Comparison of ENCODE assay signal across 18 cellular contexts in the genomic region with DNA sequence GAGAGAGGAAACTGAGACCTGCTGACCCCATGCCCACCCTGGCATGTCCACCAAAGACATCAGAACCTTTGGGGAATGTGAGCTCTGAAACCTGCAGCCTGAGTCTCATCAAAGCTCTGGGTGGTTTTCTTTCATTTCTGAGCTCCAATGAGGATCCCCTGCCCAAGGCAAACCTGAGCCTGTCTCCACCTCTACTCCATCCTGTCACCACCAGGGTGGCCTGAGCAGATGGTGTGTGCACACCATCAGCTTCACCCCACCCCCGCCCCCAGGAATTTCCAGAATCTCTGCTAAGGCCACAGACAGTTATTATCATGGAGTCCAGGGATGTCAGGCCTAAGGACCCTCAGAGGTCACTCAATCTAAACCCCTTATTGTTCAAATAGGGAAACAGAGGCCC. TPM values are rescaled to one million over a fixed set of nuclear protein-coding genes. Genes with fewer than 3 reads are reported as not detected.
DNase-seq lines count a peak whose midpoint lies in the region; ATAC-seq and TF ChIP-seq lines count a peak whose summit lies in the region.
"Had no signal": no experiment of that assay in that cellular context is flagged by ENCODE, and none has a peak within 500 bp of the region (broad histone marks: within the 10 kb centered on the region; RNA-seq: fewer than 3 reads in every experiment).

No MANE protein-coding gene starts in this region.

- H3K79me2 ChIP-seq in mesendoderm (ENCODE audit: control insufficient read depth, insufficient read depth, low read length), result no peaks in the 10 kb centered on the region
- H3K79me2 ChIP-seq: parathyroid adenoma had no signal

- no peaks in the 10 kb centered on the region for H3K9me3 ChIP-seq in BLaER1

- no CpG with 5 or more reads among the region's 1 CpG for WGBS in mesendoderm (ENCODE audit: extremely low coverage, insufficient coverage, low lambda C conversion rate)

- peaks cover 48% of the 10 kb centered on the region for H3K4me1 ChIP-seq in BLaER1
- no peaks in the 10 kb centered on the region for H3K4me1 ChIP-seq in mesendoderm (ENCODE audit: control insufficient read depth, low read depth, low read length)

- H3K4me2 ChIP-seq in BLaER1 (peak overlapping the region; percentile 72), mesendoderm (ENCODE audit: low read length) (no peak overlapping the region)

- no peak overlapping the region for H2BK120ac ChIP-seq in mesendoderm (ENCODE audit: low read depth, low read length)

- no peak overlapping the region for H3K9ac ChIP-seq in BLaER1
- no peak overlapping the region for H3K9ac ChIP-seq in mesendoderm (ENCODE audit: low read length)
- H3K9ac ChIP-seq: parathyroid adenoma had no signal

- H3K4me3 ChIP-seq in BLaER1 (no peak overlapping the region), mesendoderm (ENCODE audit: low read length) (no peak overlapping the region)

- H3K27ac ChIP-seq in BLaER1 (peak overlapping the region; percentile 54; the same call in 1 of the 2 replicates), mesendoderm (ENCODE audit: low read depth, low read length) (no peak overlapping the region)
- H3K27ac ChIP-seq: epithelial cell of prostate, parathyroid adenoma, RWPE1 had no signal

- H3K4me3 Mint-ChIP-seq in activated T-helper 17 cell treated with anti-CD3 and anti-CD28 coated beads, Interleukin-2, amount 50 U/mL, for 72 hours, result peak overlapping the region; percentile 66
- H3K4me3 Mint-ChIP-seq in type B pancreatic cell (no peak overlapping the region), HFFc6 (no peak overlapping the region)
- H3K4me3 Mint-ChIP-seq: CD4-positive, CD25-positive, alpha-beta regulatory T cell had no signal

- H3K4me1 Mint-ChIP-seq in activated T-helper 17 cell treated with anti-CD3 and anti-CD28 coated beads, Interleukin-2, amount 50 U/mL, for 72 hours, result peaks cover 19% of the 10 kb centered on the region
- peaks cover 6% of the 10 kb centered on the region for H3K4me1 Mint-ChIP-seq in type B pancreatic cell (ENCODE audit: unreplicated experiment)
- H3K4me1 Mint-ChIP-seq in HFFc6 (ENCODE audit: low read depth), result peaks cover 40% of the 10 kb centered on the region

- H3K36me3 Mint-ChIP-seq in activated T-helper 17 cell treated with anti-CD3 and anti-CD28 coated beads, Interleukin-2, amount 50 U/mL, for 72 hours (ENCODE audit: low read depth), result peaks cover 6% of the 10 kb centered on the region
- no peaks in the 10 kb centered on the region for H3K36me3 Mint-ChIP-seq in type B pancreatic cell
- H3K36me3 Mint-ChIP-seq in HFFc6 (ENCODE audit: low read depth), result 0 out of 2 replicates have a peak, but pooled peaks cover 4% of the 10 kb centered on the region
- H3K36me3 Mint-ChIP-seq: CD4-positive, CD25-positive, alpha-beta regulatory T cell had no signal

- H3K36me3 ChIP-seq in BLaER1 (no peaks in the 10 kb centered on the region), mesendoderm (ENCODE audit: control insufficient read depth, insufficient read depth, low read length) (no peaks in the 10 kb centered on the region)

- no peaks in the 10 kb centered on the region for H3K27me3 Mint-ChIP-seq in activated T-helper 17 cell treated with anti-CD3 and anti-CD28 coated beads, Interleukin-2, amount 50 U/mL, for 72 hours
- H3K27me3 Mint-ChIP-seq in type B pancreatic cell (peaks cover 4% of the 10 kb centered on the region), HFFc6 (ENCODE audit: insufficient read depth) (peaks cover 9% of the 10 kb centered on the region)

- no peak overlapping the region for H4K8ac ChIP-seq in mesendoderm (ENCODE audit: low read depth, low read length)

- no peak overlapping the region for H3K23ac ChIP-seq in mesendoderm (ENCODE audit: low read length)

- DNase-seq in GM03348 (ENCODE audit: low spot score), result peak; percentile 39
- peak; percentile 64 for DNase-seq in mesendoderm
- DNase-seq in type B pancreatic cell (ENCODE audit: extremely low spot score, unreplicated experiment), result no peak
- DNase-seq in HFFc6, result no peak
- DNase-seq in Ammon's horn (ENCODE audit: low spot score), result no peak
- DNase-seq in stimulated activated naive CD4-positive, alpha-beta T cell treated with Interleukin-2 at 50 U/mL for 16 hours (lab: John Stamatoyannopoulos, UW), result no peak
- DNase-seq: activated CD4-positive, alpha-beta T cell treated with anti-CD3 and anti-CD28 coated beads for 1 hour; CD4-positive, CD25-positive, alpha-beta regulatory T cell; head of caudate nucleus; kidney; NCI-H2081; NCI-H748 treated with DMSO at 0.1 percent for 48 hours; stimulated activated CD4-positive, alpha-beta T cell treated with anti-CD3 and anti-CD28 coated beads, Interleukin-12 subunit alpha, Interleukin-12 subunit beta, amount 100 ng/mL, for 4 hours had no signal

- no peak overlapping the region for H3K4ac ChIP-seq in mesendoderm (ENCODE audit: low read depth, low read length)

- TF ChIP-seq CTCF in type B pancreatic cell (conservative IDR thresholded peaks at IDR 0.05) (no peak), HFFc6 (IDR thresholded peaks at IDR 0.05) (no peak)

- no peak for ATAC-seq in activated T-helper 17 cell treated with anti-CD3 and anti-CD28 coated beads, Interleukin-2, amount 50 U/mL, for 72 hours (replicated peaks)

- no peaks in the 10 kb centered on the region for H3K79me1 ChIP-seq in mesendoderm (ENCODE audit: low read length)

- no peak overlapping the region for H2BK15ac ChIP-seq in mesendoderm (replicated peaks; ENCODE audit: low read depth)

- H4K5ac ChIP-seq in mesendoderm (ENCODE audit: low read length), result no peak overlapping the region

- H4K20me1 ChIP-seq in BLaER1, result no peaks in the 10 kb centered on the region

- no peaks in the 10 kb centered on the region for H3K9me3 Mint-ChIP-seq in activated T-helper 17 cell treated with anti-CD3 and anti-CD28 coated beads, Interleukin-2, amount 50 U/mL, for 72 hours
- H3K9me3 Mint-ChIP-seq in type B pancreatic cell, result no peaks in the 10 kb centered on the region
- no peaks in the 10 kb centered on the region; the same call in 1 of the 2 replicates for H3K9me3 Mint-ChIP-seq in HFFc6

- no peak overlapping the region for H3K56ac ChIP-seq in mesendoderm (ENCODE audit: low read length)

- no peak overlapping the region for H2BK5ac ChIP-seq in mesendoderm (ENCODE audit: low read length)

- H3K27me3 ChIP-seq in BLaER1 (no peaks in the 10 kb centered on the region), mesendoderm (ENCODE audit: insufficient read depth, low read length, poor library complexity) (no peaks in the 10 kb centered on the region)

- no peak overlapping the region for H3K18ac ChIP-seq in mesendoderm (ENCODE audit: low read length)

- H3K27ac Mint-ChIP-seq in activated T-helper 17 cell treated with anti-CD3 and anti-CD28 coated beads, Interleukin-2, amount 50 U/mL, for 72 hours, result no peak overlapping the region
- H3K27ac Mint-ChIP-seq in type B pancreatic cell, result no peak overlapping the region
- no peak overlapping the region for H3K27ac Mint-ChIP-seq in HFFc6
- H3K27ac Mint-ChIP-seq: CD4-positive, CD25-positive, alpha-beta regulatory T cell had no signal

- H2AK5ac ChIP-seq in mesendoderm (ENCODE audit: low read length), result no peak overlapping the region

RNA-seq across cellular contexts. Expression of gene XIRP1, which starts 1.3 kb away (rescaled TPM):
- total RNA-seq in activated T-helper 17 cell treated with anti-CD3 and anti-CD28 coated beads, Interleukin-2, amount 50 U/mL, for 72 hours, result 10 to 100 TPM in 1 of 2 donors, under 1 TPM in 1; 0.99 to 17.2 TPM
- polyA plus RNA-seq in mesendoderm (2013, experiment 1 of 2), result 0.01 TPM
- polyA plus RNA-seq in mesendoderm (2013, experiment 2 of 2), result 0.03 TPM
- 0.12 TPM in 1 of 2 replicates, not detected in the other for total RNA-seq in type B pancreatic cell (ENCODE audit: low replicate concordance)
- not detected for total RNA-seq in HFFc6 (2021; fragmentation: NEBNext Ultra II Directional; extraction: Animal tissue kit (Norgen Biotek cat#: 25700))
- total RNA-seq: CD4-positive, CD25-positive, alpha-beta regulatory T cell had no signal
- polyA plus RNA-seq: CD4-positive, CD25-positive, alpha-beta regulatory T cell had no signal

RNA-seq across cellular contexts. Expression of gene CSRNP1, which starts 37.7 kb away (rescaled TPM):
- total RNA-seq in activated T-helper 17 cell treated with anti-CD3 and anti-CD28 coated beads, Interleukin-2, amount 50 U/mL, for 72 hours, result 100 to 1,000 TPM in 1 of 2 donors, 10 to 100 TPM in 1; 42.9 to 145 TPM
- polyA plus RNA-seq in mesendoderm (2013, experiment 1 of 2), result 13.7 TPM
- polyA plus RNA-seq in mesendoderm (2013, experiment 2 of 2), result 13.9 TPM
- 7.5 and 24.5 TPM in 2 replicates for total RNA-seq in type B pancreatic cell (ENCODE audit: low replicate concordance)
- total RNA-seq in HFFc6 (2021; fragmentation: NEBNext Ultra II Directional; extraction: Animal tissue kit (Norgen Biotek cat#: 25700)), result 10 to 100 TPM; 10.5 to 18.2 (median 12.5) TPM

Comparison
In these comparisons a context has a peak if more than half of its experiments do, and no peak if none do; other contexts are left out.
1. DNase-seq: peak in GM03348 (single experiment) and mesendoderm (single experiment); none in type B pancreatic cell (single experiment), HFFc6 (single experiment), Ammon's horn (single experiment) and stimulated activated naive CD4-positive, alpha-beta T cell treated with Interleukin-2 at 50 U/mL for 16 hours (single experiment).